1 cellular context compared by ENCODE assay signal in genomic region chr12:89632778-89633177, GRCh38.
TF ChIP-seq lines count a peak whose summit lies in the region.

No MANE protein-coding gene starts in this region.

TF ChIP-seq in HepG2, 621 proteins besides CTCF, POLR2A, EP300 and RAD21 (continued from another document and continues in another):
- no peak for TF ChIP-seq THAP8 (CRISPR knock-in tag; IDR thresholded peaks at IDR 0.05; ENCODE audit: borderline replicate concordance)
- peak; percentile 90 for TF ChIP-seq RXRB (CRISPR knock-in tag; IDR thresholded peaks at IDR 0.05; ENCODE audit: borderline replicate concordance)
- peak; percentile 61; the same call in 1 of the 2 replicates for TF ChIP-seq ATF1 (CRISPR knock-in tag; IDR thresholded peaks at IDR 0.05)
- TF ChIP-seq SMAD9 (CRISPR knock-in tag; IDR thresholded peaks at IDR 0.05): no peak
- peak; percentile 79 for TF ChIP-seq HHEX (CRISPR knock-in tag; IDR thresholded peaks at IDR 0.05)
- TF ChIP-seq ZFY (CRISPR knock-in tag; IDR thresholded peaks at IDR 0.05): no peak
- TF ChIP-seq ZNF589 (CRISPR knock-in tag; conservative IDR thresholded peaks at IDR 0.05): no peak
- no peak for TF ChIP-seq ATF6 (CRISPR knock-in tag; conservative IDR thresholded peaks at IDR 0.05)
- TF ChIP-seq BRCA1 (CRISPR knock-in tag; IDR thresholded peaks at IDR 0.05): no peak
- no peak for TF ChIP-seq SPEN (CRISPR knock-in tag; IDR thresholded peaks at IDR 0.05; ENCODE audit: low read depth)
- TF ChIP-seq ZNF225 (CRISPR knock-in tag; IDR thresholded peaks at IDR 0.05): no peak
- no peak; the same call in 1 of the 2 replicates for TF ChIP-seq AHR (CRISPR knock-in tag; IDR thresholded peaks at IDR 0.05)
- no peak for TF ChIP-seq TERF1 (CRISPR knock-in tag; IDR thresholded peaks at IDR 0.05)
- TF ChIP-seq ETS1 (CRISPR knock-in tag; IDR thresholded peaks at IDR 0.05): no peak
- no peak for TF ChIP-seq IKZF1 (IDR thresholded peaks at IDR 0.05)
- TF ChIP-seq KDM5B (CRISPR knock-in tag; IDR thresholded peaks at IDR 0.05; ENCODE audit: borderline replicate concordance): no peak
- TF ChIP-seq ZNF280D (CRISPR knock-in tag; IDR thresholded peaks at IDR 0.05): no peak
- 0 out of 2 replicates have a peak, but pooled peaks have one; percentile 50 for TF ChIP-seq TOE1 (CRISPR knock-in tag; IDR thresholded peaks at IDR 0.05)
- no peak for TF ChIP-seq ZNF549 (CRISPR knock-in tag; IDR thresholded peaks at IDR 0.05)
- TF ChIP-seq CREB1 (IDR thresholded peaks at IDR 0.05): no peak
- peak; percentile 82 for TF ChIP-seq CREB1 (CRISPR knock-in tag; IDR thresholded peaks at IDR 0.05)
- no peak for TF ChIP-seq ZNF660 (CRISPR knock-in tag; IDR thresholded peaks at IDR 0.05; ENCODE audit: borderline replicate concordance, low read depth)
- TF ChIP-seq MLLT10 (CRISPR knock-in tag; IDR thresholded peaks at IDR 0.05): no peak
- no peak for TF ChIP-seq ATF7-NPFF (CRISPR knock-in tag; IDR thresholded peaks at IDR 0.05; ENCODE audit: low read depth)
- no peak for TF ChIP-seq ZNF724P (CRISPR knock-in tag; IDR thresholded peaks at IDR 0.05; ENCODE audit: borderline replicate concordance)
- TF ChIP-seq EZH2 (conservative IDR thresholded peaks at IDR 0.05; ENCODE audit: low read depth, low read length): no peak
- TF ChIP-seq ZNF253 (CRISPR knock-in tag; IDR thresholded peaks at IDR 0.05; ENCODE audit: borderline replicate concordance): no peak
- no peak for TF ChIP-seq ZFP41 (CRISPR knock-in tag; IDR thresholded peaks at IDR 0.05; ENCODE audit: borderline replicate concordance)
- TF ChIP-seq TOPORS (CRISPR knock-in tag; IDR thresholded peaks at IDR 0.05): no peak
- peak; percentile 90 for TF ChIP-seq TCF7 (IDR thresholded peaks at IDR 0.05; ENCODE audit: low read depth)
- TF ChIP-seq CEBPB (IDR thresholded peaks at IDR 0.05; ENCODE audit: borderline replicate concordance, low read depth, low read length): no peak
- TF ChIP-seq NKX3-1 (CRISPR knock-in tag; IDR thresholded peaks at IDR 0.05): peak; percentile 58; the same call in 1 of the 2 replicates
- TF ChIP-seq ZNF782 (CRISPR knock-in tag; IDR thresholded peaks at IDR 0.05; ENCODE audit: borderline replicate concordance): no peak
- no peak for TF ChIP-seq JUN (CRISPR knock-in tag; IDR thresholded peaks at IDR 0.05)
- TF ChIP-seq SMAD1 (CRISPR knock-in tag; IDR thresholded peaks at IDR 0.05; ENCODE audit: borderline replicate concordance, low read depth): no peak
- TF ChIP-seq NCOR1 (IDR thresholded peaks at IDR 0.05; ENCODE audit: borderline replicate concordance, low read length): peak; percentile 85
- no peak for TF ChIP-seq SNAPC4 (CRISPR knock-in tag; IDR thresholded peaks at IDR 0.05)
- no peak for TF ChIP-seq PBX3 (CRISPR knock-in tag; IDR thresholded peaks at IDR 0.05; ENCODE audit: borderline replicate concordance)
- TF ChIP-seq MTF2 (CRISPR knock-in tag; IDR thresholded peaks at IDR 0.05; ENCODE audit: borderline replicate concordance): no peak
- no peak for TF ChIP-seq YEATS4 (CRISPR knock-in tag; IDR thresholded peaks at IDR 0.05; ENCODE audit: borderline replicate concordance)
- no peak for TF ChIP-seq ZNF790 (CRISPR knock-in tag; IDR thresholded peaks at IDR 0.05; ENCODE audit: borderline replicate concordance)
- no peak for TF ChIP-seq ZNF576 (CRISPR knock-in tag; IDR thresholded peaks at IDR 0.05)
- TF ChIP-seq TGIF2 (CRISPR knock-in tag; IDR thresholded peaks at IDR 0.05): no peak
- 0 out of 2 replicates have a peak, but pooled peaks have one; percentile 36 for TF ChIP-seq RBFOX2 (IDR thresholded peaks at IDR 0.05; ENCODE audit: low read depth, low read length)
- TF ChIP-seq ARID2 (CRISPR knock-in tag; IDR thresholded peaks at IDR 0.05; ENCODE audit: borderline replicate concordance): no peak
- TF ChIP-seq ZNF496 (CRISPR knock-in tag; IDR thresholded peaks at IDR 0.05; ENCODE audit: insufficient replicate concordance): no peak
- TF ChIP-seq MIER3 (CRISPR knock-in tag; IDR thresholded peaks at IDR 0.05; ENCODE audit: borderline replicate concordance): peak; percentile 70; the same call in 1 of the 2 replicates
- no peak for TF ChIP-seq ZNF740 (CRISPR knock-in tag; IDR thresholded peaks at IDR 0.05)
- no peak for TF ChIP-seq MLXIP (CRISPR knock-in tag; IDR thresholded peaks at IDR 0.05; ENCODE audit: borderline replicate concordance)
- TF ChIP-seq SIX1 (CRISPR knock-in tag; IDR thresholded peaks at IDR 0.05; ENCODE audit: borderline replicate concordance): peak; percentile 90
